In the genomic region with DNA sequence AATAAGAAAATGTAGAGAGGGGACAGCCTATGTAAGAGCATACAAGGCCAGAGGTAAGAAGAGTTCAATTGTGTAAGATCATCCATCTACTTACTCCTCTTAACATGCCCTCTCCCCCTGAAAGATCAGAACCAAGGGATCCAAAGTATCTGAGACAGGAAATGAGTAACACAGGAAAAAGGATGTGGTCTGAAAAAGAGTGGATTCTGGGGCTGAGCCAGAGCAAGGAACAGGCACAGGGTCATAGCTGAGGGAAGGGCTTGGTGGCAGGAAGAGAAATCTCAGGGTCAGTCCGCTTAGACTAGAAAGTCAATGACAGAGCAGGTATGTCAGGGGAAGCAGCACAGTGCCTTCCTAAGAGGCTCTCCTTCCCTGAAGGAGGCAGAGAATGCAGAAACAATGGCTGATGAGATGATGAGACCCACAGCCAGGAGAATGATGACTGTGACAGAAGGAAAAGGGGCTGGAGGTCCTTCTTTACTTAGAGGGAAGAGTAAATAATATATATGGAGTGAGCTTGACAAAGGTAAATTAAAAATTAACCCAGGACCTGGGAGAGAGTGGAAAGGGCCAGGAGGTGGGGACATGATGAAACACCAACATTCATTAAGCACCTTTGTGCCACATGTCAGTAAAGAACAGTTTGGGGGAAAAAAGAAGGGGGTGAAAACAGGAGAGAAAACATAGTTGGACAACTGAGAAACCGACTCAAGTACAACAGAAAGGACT, we compare ENCODE assay signal across 8 cellular contexts. TPM values are rescaled to one million over a fixed set of nuclear protein-coding genes. Genes with fewer than 3 reads are reported as not detected.
DNase-seq lines count a peak whose midpoint lies in the region; ATAC-seq and TF ChIP-seq lines count a peak whose summit lies in the region.

No MANE protein-coding gene starts in this region.

- H3K9me3 ChIP-seq in HUES64 (ENCODE audit: insufficient read depth, low read depth, low read length) (no peaks in the 10 kb centered on the region), heart right ventricle (no peaks in the 10 kb centered on the region)

- intact Hi-C loops in heart right ventricle (cut with DNase I) = loop anchor here in 1 of 10 donors (5.0 kb wide), 1 partner anchor 50 kb away; no protein-coding TSS in a partner anchor

- TF ChIP-seq CTCF in AG09309 (IDR thresholded peaks at IDR 0.05; ENCODE audit: control insufficient read depth, insufficient read depth, low read depth, low read length, missing control alignments) (no peak), heart right ventricle (IDR thresholded peaks at IDR 0.05) (no peak)

- peaks cover 54% of the 10 kb centered on the region for H3K27me3 ChIP-seq in HUES64 (ENCODE audit: insufficient read depth, low read length)
- no peaks in the 10 kb centered on the region for H3K27me3 ChIP-seq in heart right ventricle

- no peaks in the 10 kb centered on the region for H3K9me3 Mint-ChIP-seq in activated T-helper 17 cell treated with anti-CD3 and anti-CD28 coated beads, Interleukin-2, amount 50 U/mL, for 72 hours

- no peak overlapping the region for H3K9ac ChIP-seq in HUES64 (ENCODE audit: low read depth, low read length)

- ATAC-seq in activated T-helper 17 cell treated with anti-CD3 and anti-CD28 coated beads, Interleukin-2, amount 50 U/mL, for 72 hours (replicated peaks) = no peak
- ATAC-seq in heart right ventricle (peak; percentile 24 to 76 (median 52)), GM21367 (IDR thresholded peaks at IDR 0.05; ENCODE audit: unreplicated experiment) (no peak), HG02623 (IDR thresholded peaks at IDR 0.05; ENCODE audit: unreplicated experiment) (no peak), GM21825 (IDR thresholded peaks at IDR 0.05; ENCODE audit: unreplicated experiment) (no peak)

- H3K36me3 ChIP-seq in HUES64 (ENCODE audit: insufficient read depth, low read length) (no peaks in the 10 kb centered on the region; the same call in 1 of the 2 replicates), heart right ventricle (peaks cover 0 to 51% (median 3%) of the 10 kb centered on the region in 9 donors)

- DNase-seq in AG09309 (ENCODE audit: low read depth) = no peak
- peak in 1 of 2 donors; percentile 83 for DNase-seq in heart right ventricle
- DNase-seq in renal cortical epithelial cell (ENCODE audit: low read depth) = peak; percentile 91

- peak overlapping the region; percentile 78 for H3K27ac Mint-ChIP-seq in activated T-helper 17 cell treated with anti-CD3 and anti-CD28 coated beads, Interleukin-2, amount 50 U/mL, for 72 hours

- H3K4me3 ChIP-seq in AG09309 (ENCODE audit: control insufficient read depth, low read depth, low read length) (peak overlapping the region; percentile 71), HUES64 (ENCODE audit: low read length) (peak overlapping the region; percentile 53; the same call in 1 of the 2 replicates), heart right ventricle (peak overlapping the region; percentile 20 to 96 (median 90))

- peaks cover 71% of the 10 kb centered on the region for H3K36me3 Mint-ChIP-seq in activated T-helper 17 cell treated with anti-CD3 and anti-CD28 coated beads, Interleukin-2, amount 50 U/mL, for 72 hours (ENCODE audit: low read depth)

- H3K4me3 Mint-ChIP-seq in activated T-helper 17 cell treated with anti-CD3 and anti-CD28 coated beads, Interleukin-2, amount 50 U/mL, for 72 hours = peak overlapping the region; percentile 94

- H3K4me1 Mint-ChIP-seq in activated T-helper 17 cell treated with anti-CD3 and anti-CD28 coated beads, Interleukin-2, amount 50 U/mL, for 72 hours = peaks cover 38% of the 10 kb centered on the region

- peaks cover 51% of the 10 kb centered on the region for H3K4me1 ChIP-seq in HUES64 (ENCODE audit: insufficient read depth, low read length)
- H3K4me1 ChIP-seq in heart right ventricle = peaks cover 29 to 77% (median 70%) of the 10 kb centered on the region in 9 donors

- no peak overlapping the region for H3K27ac ChIP-seq in HUES64 (ENCODE audit: low read depth, low read length)
- H3K27ac ChIP-seq in heart right ventricle = peak overlapping the region; percentile 98 to 100 (median 99)

- no peaks in the 10 kb centered on the region for H3K27me3 Mint-ChIP-seq in activated T-helper 17 cell treated with anti-CD3 and anti-CD28 coated beads, Interleukin-2, amount 50 U/mL, for 72 hours

- 58% methylated on average over 2 of the region's 2 CpGs for WGBS in HUES64
- WGBS in heart right ventricle, 2 donors = 4 to 13% methylated on average over 2 of the region's 2 CpGs

RNA-seq across cellular contexts. Expression of gene A3GALT2, which starts 26.2 kb away (rescaled TPM):
- polyA plus RNA-seq in HUES64 (2013, experiment 1 of 2) = not detected
- polyA plus RNA-seq in HUES64 (2013, experiment 2 of 2) = not detected
- not detected for total RNA-seq in activated T-helper 17 cell treated with anti-CD3 and anti-CD28 coated beads, Interleukin-2, amount 50 U/mL, for 72 hours
- total RNA-seq in heart right ventricle = under 1 TPM in 1 of 10 donors, not detected in 9; 0.25 TPM
- not detected for polyA plus RNA-seq in heart right ventricle
- total RNA-seq in renal cortical epithelial cell = not detected in 2 replicates

Comparison
In these comparisons a context has a peak if more than half of its experiments do, and no peak if none do; other contexts are left out.
1. ATAC-seq: peak in heart right ventricle (8 of 8); none in activated T-helper 17 cell treated with anti-CD3 and anti-CD28 coated beads, Interleukin-2, amount 50 U/mL, for 72 hours (single experiment), GM21367 (single experiment), HG02623 (single experiment) and GM21825 (single experiment).
2. Peak in every context shown above with its lines, with median percentiles within 50 percentile points of each other: H3K4me3 ChIP-seq.